In the genomic region with DNA sequence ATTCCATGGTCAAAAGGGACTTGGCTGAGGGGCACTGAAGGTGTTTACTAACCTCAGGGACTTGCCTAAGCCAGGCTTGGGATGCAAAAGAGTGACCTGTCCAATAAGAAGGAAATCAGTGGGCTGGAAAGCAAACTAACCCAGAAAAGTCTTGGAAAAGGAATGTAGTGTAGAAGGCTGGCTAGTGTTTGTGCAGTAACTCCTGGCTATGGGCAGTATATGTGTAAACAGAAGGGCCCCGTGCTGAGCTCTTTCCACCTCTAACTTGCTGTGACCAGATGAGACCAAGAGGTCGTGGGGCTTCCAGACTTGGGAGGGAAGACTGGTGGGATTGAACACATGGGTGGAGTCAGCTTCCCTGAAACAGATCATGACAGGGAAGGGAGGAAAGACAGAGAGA, we compare ENCODE assay signal across 14 cellular contexts. TPM values are rescaled to one million over a fixed set of nuclear protein-coding genes. Genes with fewer than 3 reads are reported as not detected.
DNase-seq lines count a peak whose midpoint lies in the region; ATAC-seq, FAIRE-seq and TF ChIP-seq lines count a peak whose summit lies in the region.
"Had no signal": no experiment of that assay in that cellular context is flagged by ENCODE, and none has a peak within 500 bp of the region (broad histone marks: within the 10 kb centered on the region; RNA-seq: fewer than 3 reads in every experiment).

No MANE protein-coding gene starts in this region.

- POLR2A ChIA-PET in CD4-positive, alpha-beta memory T cell (lab: Charles Lee; ENCODE audit: partially characterized antibody): interaction anchor here (1.3 to 1.6 kb wide), 3 partner anchors 25 to 56 kb away, joined by 4 to 9 read pairs (median 5); partner anchors contain the start of genes C1orf56 and CDC42SE1

- no peaks in the 10 kb centered on the region for H3K9me2 ChIP-seq in Loucy (replicated peaks; ENCODE audit: low read depth, low read length)

- H3K27me3 Mint-ChIP-seq in CD4-positive, alpha-beta memory T cell: no peaks in the 10 kb centered on the region
- no peaks in the 10 kb centered on the region for H3K27me3 Mint-ChIP-seq in osteocyte (ENCODE audit: unreplicated experiment)

- peaks cover 35% of the 10 kb centered on the region for H3K36me3 ChIP-seq in CD4-positive, alpha-beta memory T cell (ENCODE audit: insufficient read depth, low read length)
- no peaks in the 10 kb centered on the region for H3K36me3 ChIP-seq in Loucy (ENCODE audit: insufficient read depth, low read length)

- H3K27ac Mint-ChIP-seq in CD4-positive, alpha-beta memory T cell: peak overlapping the region; percentile 87 to 97 (median 94)
- peak overlapping the region; percentile 66 for H3K27ac Mint-ChIP-seq in osteocyte (ENCODE audit: unreplicated experiment)

- peaks cover under 1% of the 10 kb centered on the region; the same call in 1 of the 2 replicates for H3F3A ChIP-seq in Loucy (ENCODE audit: low read depth)

- no peaks in the 10 kb centered on the region for H3K9me3 ChIP-seq in CD4-positive, alpha-beta memory T cell (ENCODE audit: control insufficient read depth in 1 of 2, low read length in 2 of 2)
- H3K9me3 ChIP-seq in Loucy (ENCODE audit: insufficient read depth, low read depth, low read length): no peaks in the 10 kb centered on the region

- no peaks in the 10 kb centered on the region for H4K20me1 ChIP-seq in Loucy (ENCODE audit: insufficient read depth, low read length, poor library complexity, severe bottlenecking)

- intact Hi-C loops in CD4-positive, alpha-beta memory T cell (cut with micrococcal nuclease): no loop called here

- H3K4me2 ChIP-seq in Loucy (ENCODE audit: low read depth, low read length, poor library complexity, severe bottlenecking): peak overlapping the region; percentile 68

- TF ChIP-seq CTCF in Loucy (conservative IDR thresholded peaks at IDR 0.05; ENCODE audit: low read length) (no peak), coronary artery (IDR thresholded peaks at IDR 0.05) (no peak), osteocyte (IDR thresholded peaks at IDR 0.05) (no peak), D721Med (IDR thresholded peaks at IDR 0.05; ENCODE audit: insufficient read depth, missing control alignments) (no peak)

- no peaks in the 10 kb centered on the region for H3K27me3 ChIP-seq in CD4-positive, alpha-beta memory T cell (ENCODE audit: insufficient read depth, low read length)
- H3K27me3 ChIP-seq in Loucy (ENCODE audit: insufficient read depth, low read length, poor library complexity, severe bottlenecking): no peaks in the 10 kb centered on the region
- H3K27me3 ChIP-seq: brain microvascular endothelial cell had no signal

- H3K36me3 Mint-ChIP-seq in CD4-positive, alpha-beta memory T cell: peaks cover 18 to 52% of the 10 kb centered on the region in 2 donors
- peaks cover 16% of the 10 kb centered on the region for H3K36me3 Mint-ChIP-seq in osteocyte (ENCODE audit: unreplicated experiment)

- H3K4me3 Mint-ChIP-seq in CD4-positive, alpha-beta memory T cell: peak overlapping the region; percentile 74 to 89 (median 84)
- H3K4me3 Mint-ChIP-seq in osteocyte (ENCODE audit: unreplicated experiment): peak overlapping the region; percentile 1

- peak overlapping the region; percentile 15 for H3K9ac ChIP-seq in Loucy (ENCODE audit: low read depth, low read length, poor library complexity, severe bottlenecking)

- H2AFZ ChIP-seq in Loucy (ENCODE audit: low read length): no peak overlapping the region

- peak overlapping the region; percentile 34 to 37 for H3K4me3 ChIP-seq in CD4-positive, alpha-beta memory T cell (ENCODE audit: low read length in 2 of 2)
- peak overlapping the region; percentile 41 for H3K4me3 ChIP-seq in Loucy (ENCODE audit: low read length, poor library complexity, severe bottlenecking)
- peak overlapping the region; percentile 44 for H3K4me3 ChIP-seq in coronary artery

- no peaks in the 10 kb centered on the region for H3K9me3 Mint-ChIP-seq in CD4-positive, alpha-beta memory T cell
- no peaks in the 10 kb centered on the region for H3K9me3 Mint-ChIP-seq in osteocyte (ENCODE audit: unreplicated experiment)

- peaks cover 42 to 73% (median 57%) of the 10 kb centered on the region in 4 donors for H3K4me1 Mint-ChIP-seq in CD4-positive, alpha-beta memory T cell
- H3K4me1 Mint-ChIP-seq in osteocyte (ENCODE audit: unreplicated experiment): peaks cover 41% of the 10 kb centered on the region

- peaks cover 8% of the 10 kb centered on the region for H3K79me2 ChIP-seq in Loucy (ENCODE audit: insufficient read depth, low read length)

- FAIRE-seq in D721Med (lab: Jason Lieb, UNC): no peak
- FAIRE-seq: RCC 7860 had no signal

- CTCF ChIA-PET in CD4-positive, alpha-beta memory T cell (lab: Charles Lee; ENCODE audit: partially characterized antibody): interaction anchor here (0.5 to 14.9 kb wide), 6 partner anchors 9 to 747 kb away, joined by 3 to 255 read pairs (median 4); partner anchors contain the start of genes ANXA9, CERS2 and GABPB2

- H3K4me1 ChIP-seq in CD4-positive, alpha-beta memory T cell (ENCODE audit: insufficient read depth, low read length): peaks cover 66% of the 10 kb centered on the region
- peaks cover 42% of the 10 kb centered on the region for H3K4me1 ChIP-seq in Loucy (ENCODE audit: insufficient read depth, low read length, poor library complexity, severe bottlenecking)

- peak overlapping the region; percentile 53 for H3K27ac ChIP-seq in CD4-positive, alpha-beta memory T cell (ENCODE audit: low read depth, low read length)
- peak overlapping the region; percentile 10 to 54 for H3K27ac ChIP-seq in coronary artery
- H3K27ac ChIP-seq: brain microvascular endothelial cell, epithelial cell of prostate had no signal

- no peak for DNase-seq in CD4-positive, alpha-beta memory T cell
- DNase-seq in coronary artery (ENCODE audit: low spot score) (no peak), osteocyte (ENCODE audit: extremely low spot score, unreplicated experiment) (no peak), activated gamma-delta T cell (lab: John Stamatoyannopoulos, UW) (no peak), D721Med (ENCODE audit: insufficient read length, low spot score) (no peak)
- DNase-seq: brain microvascular endothelial cell, IMR-90, NCI-H1436 treated with DMSO at 0.1 percent for 48 hours, NCI-H510A treated with DMSO at 0.1 percent for 48 hours had no signal

- ATAC-seq in HG02885 (IDR thresholded peaks at IDR 0.05; ENCODE audit: poor library complexity, unreplicated experiment): no peak

RNA-seq across cellular contexts. Expression of gene MINDY1, which starts 4.1 kb away (rescaled TPM):
- 10 to 100 TPM; 31.4 to 32.1 TPM for total RNA-seq in CD4-positive, alpha-beta memory T cell
- 10 to 100 TPM in 1 of 2 donors, 1 to 10 TPM in 1; 6.5 to 17.6 TPM for polyA plus RNA-seq in CD4-positive, alpha-beta memory T cell
- 22.2 and 24.3 TPM in 2 replicates for total RNA-seq in osteocyte

RNA-seq across cellular contexts. Expression of gene PRUNE1, which starts 5.6 kb away (rescaled TPM):
- 10 to 100 TPM; 35.0 to 38.9 TPM for total RNA-seq in CD4-positive, alpha-beta memory T cell
- polyA plus RNA-seq in CD4-positive, alpha-beta memory T cell: 10 to 100 TPM; 52.6 to 59.0 TPM
- total RNA-seq in osteocyte: 18.2 and 20.5 TPM in 2 replicates

RNA-seq across cellular contexts. Expression of gene ANXA9, which starts 20.5 kb away (rescaled TPM):
- under 1 TPM in 1 of 2 experiments, not detected in 1; 0.17 TPM for total RNA-seq in CD4-positive, alpha-beta memory T cell
- polyA plus RNA-seq in CD4-positive, alpha-beta memory T cell: under 1 TPM; 0.23 to 0.33 TPM
- total RNA-seq in osteocyte: not detected in 2 replicates
- total RNA-seq: lung microvascular endothelial cell had no signal

RNA-seq across cellular contexts. Expression of gene CERS2, which starts 28.0 kb away (rescaled TPM):
- 100 to 1,000 TPM; 145 to 149 TPM for total RNA-seq in CD4-positive, alpha-beta memory T cell
- 100 to 1,000 TPM; 184 to 206 TPM for polyA plus RNA-seq in CD4-positive, alpha-beta memory T cell
- total RNA-seq in osteocyte: 240 and 261 TPM in 2 replicates

RNA-seq across cellular contexts. Expression of gene BNIPL, which starts 33.8 kb away (rescaled TPM):
- 1 to 10 TPM; 4.6 to 8.3 TPM for total RNA-seq in CD4-positive, alpha-beta memory T cell
- polyA plus RNA-seq in CD4-positive, alpha-beta memory T cell: not detected
- total RNA-seq in osteocyte: 0.55 and 0.81 TPM in 2 replicates
